ENCODE assay signal across 1 cellular context in genomic region chr11:36469063-36469462, GRCh38.
TF ChIP-seq lines count a peak whose summit lies in the region.

No MANE protein-coding gene starts in this region.

TF ChIP-seq in SK-N-SH, 30 proteins besides CTCF, POLR2A, EP300 and RAD21 (continued from another document):
- TF ChIP-seq USF2 (IDR thresholded peaks at IDR 0.05; ENCODE audit: borderline replicate concordance, low read depth, low read length) = no peak
- TF ChIP-seq TAF1 (IDR thresholded peaks at IDR 0.05; ENCODE audit: borderline replicate concordance, low read depth, low read length) = no peak
TF ChIP-seq in SK-N-SH: peak in this region for 0.
